ENCODE assay signal across 27 cellular contexts in the genomic region with DNA sequence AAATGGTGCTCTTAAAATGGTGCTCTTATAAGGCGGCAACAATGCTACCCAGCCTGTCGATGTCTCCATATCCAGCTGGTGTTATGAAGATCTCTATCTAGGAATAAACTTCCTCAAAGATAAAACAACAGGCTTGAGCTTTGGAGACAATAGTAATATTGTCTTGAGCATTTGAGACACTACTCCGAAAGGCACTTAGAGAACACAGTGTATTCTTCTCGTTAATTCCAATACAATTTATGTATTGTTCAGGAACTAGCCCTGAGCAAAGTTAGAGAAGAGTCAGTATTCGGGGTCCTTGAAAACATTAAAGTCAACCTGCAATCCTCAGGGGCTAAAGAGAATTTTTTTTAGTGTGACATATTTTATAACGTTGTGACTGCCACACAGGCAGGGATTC.
"Had no signal": no experiment of that assay in that cellular context is flagged by ENCODE, and none has a peak within 500 bp of the region (broad histone marks: within the 10 kb centered on the region; RNA-seq: fewer than 3 reads in every experiment).

No MANE protein-coding gene starts in this region.

- H3K27ac ChIP-seq: SJCRH30 had no signal

- H3K36me3 ChIP-seq: SJCRH30 had no signal

- H3K27me3 ChIP-seq: SJCRH30 had no signal

- DNase-seq: activated B cell treated with CpG ODN at 0.5 μM for 24 hours; activated CD4-positive, alpha-beta T cell treated with anti-CD3 and anti-CD28 coated beads for 1 hour; activated CD4-positive, alpha-beta T cell treated with anti-CD3 and anti-CD28 coated beads, Interleukin-2, amount 10 ng/mL, durations not matched to agents 24 days and 14 days; activated CD4-positive, alpha-beta T cell treated with anti-CD3 and anti-CD28 coated beads, Interleukin-2, amount 50 U/mL, for 48 hours; activated CD8-positive, alpha-beta memory T cell treated with anti-CD3 and anti-CD28 coated beads, Interleukin-2, amount 10 ng/mL, durations not matched to agents 7 days and 5 days; activated effector memory CD4-positive, alpha-beta T cell treated with anti-CD3 and anti-CD28 coated beads, Interleukin-2, amount 50 U/mL, for 16 hours; activated naive CD4-positive, alpha-beta T cell treated with anti-CD3 and anti-CD28 coated beads for 36 hours; activated T-cell treated with anti-CD3 and anti-CD28 coated beads, Interleukin-2, amount 50 U/mL, for 24 hours; amygdala; MM.1S; NCI-H1105; NCI-H1436; NCI-H187; NCI-H2081; NCI-H510A treated with DMSO at 0.1 percent for 48 hours; NCI-H69; NK-92 treated with Interleukin-12 subunit alpha and Interleukin-12 subunit beta, amount 100 ng/mL, for 24 hours; OCI-M1; RPMI8226; SJCRH30; T-helper 17 cell; T-helper 9 cell had no signal

- H3K36me3 Mint-ChIP-seq: activated naive CD8-positive, alpha-beta T cell; brain had no signal

- ATAC-seq: activated CD8-positive, alpha-beta memory T cell treated with anti-CD3 and anti-CD28 coated beads, Interleukin-2, amount 10 ng/mL, durations not matched to agents 7 days and 5 days; Panc1; Right ventricle myocardium inferior; T-helper 17 cell had no signal

- H3K4me1 Mint-ChIP-seq: activated B cell treated with CpG ODN at 0.5 μM for 24 hours, brain, T-helper 17 cell had no signal

- H3K4me3 ChIP-seq: SJCRH30 had no signal

- H3K4me3 Mint-ChIP-seq: activated B cell treated with CpG ODN at 0.5 μM for 24 hours; activated CD4-positive, alpha-beta T cell treated with anti-CD3 and anti-CD28 coated beads, Interleukin-2, amount 10 ng/mL, durations not matched to agents 24 days and 14 days; activated CD8-positive, alpha-beta memory T cell treated with anti-CD3 and anti-CD28 coated beads, Interleukin-2, amount 10 ng/mL, durations not matched to agents 7 days and 5 days; activated naive CD4-positive, alpha-beta T cell treated with anti-CD3 and anti-CD28 coated beads for 36 hours; activated naive CD8-positive, alpha-beta T cell; activated T-cell treated with anti-CD3 and anti-CD28 coated beads, Interleukin-2, amount 50 U/mL, for 24 hours; activated T-helper 1 cell treated with anti-CD3 and anti-CD28 coated beads, Interleukin-12 subunit alpha, Interleukin-12 subunit beta, Interleukin-2, Interleukin-4 antibody, amounts not matched to agents 30 ng/mL and 10 ng/mL and 1 ng/mL, durations not matched to agents 14 hours and 24 hours and 36 hours; brain; T-helper 17 cell had no signal

- H3K9me3 Mint-ChIP-seq: activated B cell treated with CpG ODN at 0.5 μM for 24 hours; activated CD4-positive, alpha-beta T cell treated with anti-CD3 and anti-CD28 coated beads, Interleukin-2, amount 10 ng/mL, durations not matched to agents 24 days and 14 days; activated naive CD4-positive, alpha-beta T cell treated with anti-CD3 and anti-CD28 coated beads for 36 hours; activated T-cell treated with anti-CD3 and anti-CD28 coated beads, Interleukin-2, amount 50 U/mL, for 24 hours; activated T-helper 1 cell treated with anti-CD3 and anti-CD28 coated beads, Interleukin-12 subunit alpha, Interleukin-12 subunit beta, Interleukin-2, Interleukin-4 antibody, amounts not matched to agents 30 ng/mL and 10 ng/mL and 1 ng/mL, durations not matched to agents 14 hours and 24 hours and 36 hours; brain had no signal

- H3K9me3 ChIP-seq: SJCRH30 had no signal

- H3K27ac Mint-ChIP-seq: activated B cell treated with CpG ODN at 0.5 μM for 24 hours; activated CD4-positive, alpha-beta T cell treated with anti-CD3 and anti-CD28 coated beads, Interleukin-2, amount 10 ng/mL, durations not matched to agents 24 days and 14 days; activated CD8-positive, alpha-beta memory T cell treated with anti-CD3 and anti-CD28 coated beads, Interleukin-2, amount 10 ng/mL, durations not matched to agents 7 days and 5 days; activated naive CD4-positive, alpha-beta T cell treated with anti-CD3 and anti-CD28 coated beads for 36 hours; activated naive CD8-positive, alpha-beta T cell; activated T-cell treated with anti-CD3 and anti-CD28 coated beads, Interleukin-2, amount 50 U/mL, for 24 hours; activated T-helper 1 cell treated with anti-CD3 and anti-CD28 coated beads, Interleukin-12 subunit alpha, Interleukin-12 subunit beta, Interleukin-2, Interleukin-4 antibody, amounts not matched to agents 30 ng/mL and 10 ng/mL and 1 ng/mL, durations not matched to agents 14 hours and 24 hours and 36 hours; T-helper 17 cell had no signal

- H3K27me3 Mint-ChIP-seq: activated B cell treated with CpG ODN at 0.5 μM for 24 hours; activated CD4-positive, alpha-beta T cell treated with anti-CD3 and anti-CD28 coated beads, Interleukin-2, amount 10 ng/mL, durations not matched to agents 24 days and 14 days; activated CD8-positive, alpha-beta memory T cell treated with anti-CD3 and anti-CD28 coated beads, Interleukin-2, amount 10 ng/mL, durations not matched to agents 7 days and 5 days; activated naive CD8-positive, alpha-beta T cell; activated T-cell treated with anti-CD3 and anti-CD28 coated beads, Interleukin-2, amount 50 U/mL, for 24 hours; brain; T-helper 17 cell had no signal
